In the genomic region with DNA sequence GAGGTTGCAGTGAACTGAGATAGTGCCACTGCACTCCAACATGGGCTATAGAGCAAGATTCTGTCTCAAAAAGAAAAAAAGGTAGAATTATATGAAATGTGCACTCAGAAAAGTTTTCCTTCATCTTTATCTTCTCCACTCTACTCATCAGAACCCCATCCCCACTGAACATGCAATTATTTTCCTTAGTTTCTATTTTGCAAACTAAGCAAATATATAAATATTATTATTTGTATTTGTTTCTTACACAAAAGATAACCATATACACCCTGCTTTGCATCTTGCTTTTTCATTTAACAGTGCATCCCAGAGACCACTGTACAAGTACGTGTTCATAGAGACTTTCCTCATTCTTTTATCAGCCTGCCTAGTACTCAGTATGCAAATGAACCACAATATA, we compare ENCODE assay signal across 25 cellular contexts.
DNase-seq lines count a peak whose midpoint lies in the region; ATAC-seq, FAIRE-seq and TF ChIP-seq lines count a peak whose summit lies in the region.
"Had no signal": no experiment of that assay in that cellular context is flagged by ENCODE, and none has a peak within 500 bp of the region (broad histone marks: within the 10 kb centered on the region; RNA-seq: fewer than 3 reads in every experiment).

No MANE protein-coding gene starts in this region.

- no peak for TF ChIP-seq EP300 in K562 (IDR thresholded peaks at IDR 0.05; ENCODE audit: low read length)

- no peaks in the 10 kb centered on the region for H3K79me2 ChIP-seq in K562 (ENCODE audit: control insufficient read depth, insufficient read depth, low read length)

- no peak for TF ChIP-seq CTCF in K562 (IDR thresholded peaks at IDR 0.05 in 2 of 3, conservative IDR thresholded peaks at IDR 0.05 in 1 of 3; ENCODE audit: insufficient read depth in 2 of 3, low read depth in 1 of 3, low read length in 3 of 3)

- no peaks in the 10 kb centered on the region for H3K4me1 ChIP-seq in K562 (replicated peaks in 1 of 2; ENCODE audit: control insufficient read depth in 2 of 2, insufficient read depth in 2 of 2, low read length in 2 of 2)
- H3K4me1 ChIP-seq: BE2C had no signal

- CTCF ChIA-PET in K562 (lab: Yijun Ruan, JAX; ENCODE audit: low intra/inter-chr PET ratio), result no interaction called here

- no peak overlapping the region for H3K27ac ChIP-seq in K562 (ENCODE audit: extremely low read depth, low read depth, low read length)
- H3K27ac ChIP-seq: 22Rv1, BLaER1 had no signal

- H3K4me2 ChIP-seq in K562 (ENCODE audit: insufficient read depth, low read length), result no peak overlapping the region
- H3K4me2 ChIP-seq: BLaER1 had no signal

- 0% methylated on average over 1 of the region's 1 CpG for WGBS in K562 (ENCODE audit: insufficient coverage, low coverage, missing lambda C conversion rate)

- in situ Hi-C loops in K562 (cut with MboI), result no loop called here

- no peaks in the 10 kb centered on the region for H3K36me3 ChIP-seq in K562 (ENCODE audit: control insufficient read depth, insufficient read depth, low read length)
- H3K36me3 ChIP-seq: BE2C, BLaER1 had no signal

- H3K27me3 ChIP-seq in K562 (ENCODE audit: control insufficient read depth in 2 of 2, insufficient read depth in 2 of 2, low read length in 2 of 2), result peaks cover 7 to 27% of the 10 kb centered on the region in 2 experiments; a peak in 4 of 5 replicates
- H3K27me3 ChIP-seq: BE2C, BLaER1 had no signal

- H3K9me3 ChIP-seq in K562 (replicated peaks; ENCODE audit: control insufficient read depth, insufficient read depth, low read depth, low read length), result no peaks in the 10 kb centered on the region
- H3K9me3 ChIP-seq: BE2C, BLaER1 had no signal

- no TSS peak for BruUV-seq in K562 (replicated peaks; lab: Mats Ljungman, UMichigan)

- ATAC-seq in left cardiac atrium (no peak), K562 (no peak), GM19035 (IDR thresholded peaks at IDR 0.05; ENCODE audit: unreplicated experiment) (no peak)
- ATAC-seq: GM12878 had no signal

- no peak for TF ChIP-seq RAD21 in K562 (CRISPR knock-in tag; conservative IDR thresholded peaks at IDR 0.05 in 1 of 2, IDR thresholded peaks at IDR 0.05 in 1 of 2)

- H3K9me1 ChIP-seq in K562 (ENCODE audit: control insufficient read depth, insufficient read depth, low read length), result no peaks in the 10 kb centered on the region

- H2AFZ ChIP-seq in K562 (ENCODE audit: low read depth, low read length), result no peak overlapping the region

- no peak for FAIRE-seq in K562 (lab: Jason Lieb, UNC)
- FAIRE-seq: GM12878, GM12892, GM18507, GM19239 had no signal

- intact Hi-C loops in cardiac septum (cut with DNase I) (no loop called here), left cardiac atrium (cut with DNase I) (no loop called here), K562 (cut with micrococcal nuclease) (no loop called here)

- POLR2A ChIA-PET in K562 (lab: Yijun Ruan, JAX), result interaction anchor here (0.6 kb wide), 1 partner anchor 779 kb away, joined by 3 read pairs; no protein-coding TSS in a partner anchor

- H3K9ac ChIP-seq in K562 (ENCODE audit: insufficient read depth in 1 of 2, low read depth in 2 of 2, low read length in 2 of 2), result no peak overlapping the region
- H3K9ac ChIP-seq: BLaER1 had no signal

- H3K4me3 ChIP-seq in K562, result no peak overlapping the region
- H3K4me3 ChIP-seq: BLaER1, GM12878 had no signal

- TF ChIP-seq POLR2A in K562 (conservative IDR thresholded peaks at IDR 0.05), result no peak

- peak; percentile 5 for DNase-seq in cardiac septum (ENCODE audit: low spot score)
- DNase-seq in left cardiac atrium, result no peak
- no peak for DNase-seq in K562 (ENCODE audit: extremely low read depth in 1 of 4, low spot score in 3 of 4)
- DNase-seq in retina, result no peak
- DNase-seq: ACHN; BE2C; C1 segment of cervical spinal cord; CD4-positive, alpha-beta memory T cell; CD4-positive, CD25-positive, alpha-beta regulatory T cell; CD8-positive, alpha-beta memory T cell; COR-L47; DMS 273 treated with DMSO at 0.1 percent for 48 hours; DMS153; DMS53; DMS79; DND-41; EL; GDM1 had no signal

- H4K20me1 ChIP-seq in K562 (replicated peaks; ENCODE audit: control insufficient read depth, insufficient read depth, low read length), result no peaks in the 10 kb centered on the region
- H4K20me1 ChIP-seq: BLaER1 had no signal

TF ChIP-seq in K562, 482 proteins besides CTCF, POLR2A, EP300 and RAD21:
- TF ChIP-seq ZNF316 (IDR thresholded peaks at IDR 0.05), result peak; percentile 61
- peak; percentile 48; the same call in 1 of the 2 replicates for TF ChIP-seq C11orf30 (IDR thresholded peaks at IDR 0.05; ENCODE audit: low read depth)
- TF ChIP-seq CEBPG (CRISPR knock-in tag; IDR thresholded peaks at IDR 0.05), result no peak
- TF ChIP-seq CEBPG (tag; conservative IDR thresholded peaks at IDR 0.05 in 1 of 2, IDR thresholded peaks at IDR 0.05 in 1 of 2), result no peak
- peak; percentile 34; the same call in 1 of the 2 replicates for TF ChIP-seq MAFK (IDR thresholded peaks at IDR 0.05; ENCODE audit: low read length)
- no peak for TF ChIP-seq ADNP (tag; IDR thresholded peaks at IDR 0.05)
- no peak for TF ChIP-seq SIX5 (IDR thresholded peaks at IDR 0.05; ENCODE audit: borderline replicate concordance in 1 of 2, insufficient read depth in 1 of 2, low read depth in 1 of 2, low read length in 2 of 2)
- TF ChIP-seq MAFF (IDR thresholded peaks at IDR 0.05; ENCODE audit: low read length), result peak; percentile 37; the same call in 1 of the 2 replicates
- no peak for TF ChIP-seq ZC3H8 (IDR thresholded peaks at IDR 0.05)
- TF ChIP-seq, protein P1, sequence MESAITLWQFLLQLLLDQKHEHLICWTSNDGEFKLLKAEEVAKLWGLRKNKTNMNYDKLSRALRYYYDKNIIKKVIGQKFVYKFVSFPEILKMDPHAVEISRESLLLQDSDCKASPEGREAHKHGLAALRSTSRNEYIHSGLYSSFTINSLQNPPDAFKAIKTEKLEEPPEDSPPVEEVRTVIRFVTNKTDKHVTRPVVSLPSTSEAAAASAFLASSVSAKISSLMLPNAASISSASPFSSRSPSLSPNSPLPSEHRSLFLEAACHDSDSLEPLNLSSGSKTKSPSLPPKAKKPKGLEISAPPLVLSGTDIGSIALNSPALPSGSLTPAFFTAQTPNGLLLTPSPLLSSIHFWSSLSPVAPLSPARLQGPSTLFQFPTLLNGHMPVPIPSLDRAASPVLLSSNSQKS (CRISPR knock-in tag; IDR thresholded peaks at IDR 0.05), result no peak
